17 cellular contexts compared by ENCODE assay signal in the genomic region with DNA sequence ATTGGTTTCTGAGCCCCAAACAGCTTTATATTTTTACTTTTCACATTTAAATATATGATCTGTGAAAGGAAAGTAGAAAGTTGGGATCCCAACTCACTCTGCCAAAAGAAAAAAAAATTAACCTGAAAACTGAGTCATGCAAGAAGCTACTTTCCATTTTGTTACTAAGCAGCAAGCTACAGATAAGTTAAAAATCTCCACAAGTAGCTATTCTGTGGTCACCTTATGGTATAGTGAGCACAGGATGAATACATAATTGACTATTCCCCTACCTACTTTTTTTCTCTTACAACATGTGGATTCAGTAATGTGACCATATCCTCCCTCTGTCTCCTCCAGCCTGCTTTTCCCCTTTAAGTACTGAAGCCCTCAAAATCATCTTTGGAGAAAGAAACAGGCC. TPM values are rescaled to one million over a fixed set of nuclear protein-coding genes. Genes with fewer than 3 reads are reported as not detected.
DNase-seq lines count a peak whose midpoint lies in the region; ATAC-seq, FAIRE-seq and TF ChIP-seq lines count a peak whose summit lies in the region.
"Had no signal": no experiment of that assay in that cellular context is flagged by ENCODE, and none has a peak within 500 bp of the region (broad histone marks: within the 10 kb centered on the region; RNA-seq: fewer than 3 reads in every experiment).

No MANE protein-coding gene starts in this region.

- ATAC-seq in GM18873 (IDR thresholded peaks at IDR 0.05; ENCODE audit: low FRiP score, unreplicated experiment) (peak; percentile 62), GM21737 (IDR thresholded peaks at IDR 0.05; ENCODE audit: unreplicated experiment) (peak; percentile 64), HG03108 (IDR thresholded peaks at IDR 0.05; ENCODE audit: unreplicated experiment) (peak; percentile 71), K562 (no peak), heart right ventricle (no peak)
- ATAC-seq: gastrocnemius medialis, left colon had no signal

- H3K4me1 ChIP-seq in K562 (replicated peaks in 1 of 2; ENCODE audit: control insufficient read depth in 2 of 2, insufficient read depth in 2 of 2, low read length in 2 of 2) = no peaks in the 10 kb centered on the region; a peak in 2 of 5 replicates
- H3K4me1 ChIP-seq in heart right ventricle = no peaks in the 10 kb centered on the region
- H3K4me1 ChIP-seq: BE2C, gastrocnemius medialis had no signal

- no peak for TF ChIP-seq CTCF in K562 (IDR thresholded peaks at IDR 0.05 in 2 of 3, conservative IDR thresholded peaks at IDR 0.05 in 1 of 3; ENCODE audit: insufficient read depth in 2 of 3, low read depth in 1 of 3, low read length in 3 of 3)
- no peak for TF ChIP-seq CTCF in heart right ventricle (IDR thresholded peaks at IDR 0.05)

- H3K79me2 ChIP-seq in K562 (ENCODE audit: control insufficient read depth, insufficient read depth, low read length) = no peaks in the 10 kb centered on the region

- intact Hi-C loops in K562 (cut with micrococcal nuclease) (no loop called here), heart right ventricle (cut with DNase I) (no loop called here)

- in situ Hi-C loops in K562 (cut with MboI) = no loop called here

- no peaks in the 10 kb centered on the region for H3K36me3 ChIP-seq in K562 (ENCODE audit: control insufficient read depth, insufficient read depth, low read length)
- no peaks in the 10 kb centered on the region for H3K36me3 ChIP-seq in heart right ventricle
- H3K36me3 ChIP-seq: BE2C, gastrocnemius medialis had no signal

- TF ChIP-seq EP300 in K562 (IDR thresholded peaks at IDR 0.05; ENCODE audit: low read length) = no peak

- CTCF ChIA-PET in K562 (lab: Yijun Ruan, JAX; ENCODE audit: low intra/inter-chr PET ratio) = no interaction called here

- no peak overlapping the region for H3K9ac ChIP-seq in K562 (ENCODE audit: insufficient read depth in 1 of 2, low read depth in 2 of 2, low read length in 2 of 2)

- no peak overlapping the region for H3K4me2 ChIP-seq in K562 (ENCODE audit: insufficient read depth, low read length)

- no peak for TF ChIP-seq POLR2A in K562 (conservative IDR thresholded peaks at IDR 0.05)

- POLR2A ChIA-PET in K562 (lab: Yijun Ruan, JAX) = no interaction called here

- no peaks in the 10 kb centered on the region for H3K9me1 ChIP-seq in K562 (ENCODE audit: control insufficient read depth, insufficient read depth, low read length)

- DNase-seq in K562 (ENCODE audit: extremely low read depth in 1 of 4, low spot score in 3 of 4) (no peak), heart right ventricle (no peak), DMS 273 (lab: John Stamatoyannopoulos, UW; ENCODE audit: unreplicated experiment) (no peak), H4 (ENCODE audit: low spot score) (no peak), nucleus accumbens (lab: John Stamatoyannopoulos, UW) (no peak)
- DNase-seq: activated T-cell treated with anti-CD3 and anti-CD28 coated beads for 4 hours; amniotic stem cell; BE2C; effector CD4-positive, alpha-beta T cell; gastrocnemius medialis; left colon; NCI-H1436 treated with DMSO at 0.1 percent for 48 hours; stimulated activated CD4-positive, alpha-beta T cell treated with anti-CD3 and anti-CD28 coated beads, Interleukin-15, amount 100 ng/mL, for 24 hours had no signal

- no peaks in the 10 kb centered on the region for H4K20me1 ChIP-seq in K562 (replicated peaks; ENCODE audit: control insufficient read depth, insufficient read depth, low read length)

- BruUV-seq in K562 (replicated peaks; lab: Mats Ljungman, UMichigan) = no TSS peak

- H3K27ac ChIP-seq in K562 (ENCODE audit: extremely low read depth, low read depth, low read length) = no peak overlapping the region
- H3K27ac ChIP-seq in heart right ventricle = no peak overlapping the region
- H3K27ac ChIP-seq: gastrocnemius medialis had no signal

- no peak for FAIRE-seq in K562 (lab: Jason Lieb, UNC)

- H3K4me3 ChIP-seq in K562 (no peak overlapping the region), heart right ventricle (no peak overlapping the region)
- H3K4me3 ChIP-seq: gastrocnemius medialis had no signal

- no peak overlapping the region for H2AFZ ChIP-seq in K562 (ENCODE audit: low read depth, low read length)

- TF ChIP-seq RAD21 in K562 (CRISPR knock-in tag; conservative IDR thresholded peaks at IDR 0.05 in 1 of 2, IDR thresholded peaks at IDR 0.05 in 1 of 2) = no peak

- H3K9me3 ChIP-seq in K562 (replicated peaks; ENCODE audit: control insufficient read depth, insufficient read depth, low read depth, low read length) = no peaks in the 10 kb centered on the region
- H3K9me3 ChIP-seq in heart right ventricle = peaks cover 0 to 11% (median 0%) of the 10 kb centered on the region in 11 donors
- H3K9me3 ChIP-seq: BE2C, gastrocnemius medialis had no signal

- H3K27me3 ChIP-seq in K562 (ENCODE audit: control insufficient read depth in 2 of 2, insufficient read depth in 2 of 2, low read length in 2 of 2) = no peaks in the 10 kb centered on the region
- H3K27me3 ChIP-seq in heart right ventricle = peaks cover 0 to 4% (median 0%) of the 10 kb centered on the region in 7 donors
- H3K27me3 ChIP-seq: BE2C, gastrocnemius medialis had no signal

TF ChIP-seq in K562, 482 proteins besides CTCF, POLR2A, EP300 and RAD21 (continues in another document):
- TF ChIP-seq HDGF (IDR thresholded peaks at IDR 0.05) (no peak), ESRRA (IDR thresholded peaks at IDR 0.05; ENCODE audit: borderline replicate concordance, low read depth) (peak; percentile 15), RFX7 (CRISPR knock-in tag; IDR thresholded peaks at IDR 0.05) (no peak), ZNF766 (CRISPR knock-in tag; conservative IDR thresholded peaks at IDR 0.05) (no peak)

RNA-seq across cellular contexts. Expression of a gene that starts 30.3 kb away (rescaled TPM):
- 58.2 and 65.5 TPM in 2 replicates for total RNA-seq in K562 (2011; cell fraction: chromatin; rRNA removed; ENCODE audit: low replicate concordance)
- total RNA-seq in K562 (2011; cell fraction: nucleolus; rRNA removed) = 39.9 and 41.2 TPM in 2 replicates
- 52.9 and 82.7 TPM in 2 replicates for total RNA-seq in K562 (2011; cell fraction: nucleoplasm; rRNA removed)
- total RNA-seq in K562 (2014; rRNA removed) (10.2 and 19.6 TPM in 2 replicates), K562 (2014; rRNA removed; fragmentation: Illumina TruSeq; extraction: Trizol) (13.8 and 15.2 TPM in 2 replicates), K562 (2015; rRNA removed; fragmentation: Illumina TruSeq; extraction: Trizol) (16.0 and 17.5 TPM in 2 replicates), K562 (2021) (44.7 and 45.6 TPM in 2 replicates), heart right ventricle (10 to 100 TPM; 16.1 to 34.2 (median 23.7) TPM)
- polyA plus RNA-seq in K562 (2011; rRNA removed) (17.1 and 37.9 TPM in 2 replicates), K562 (2014; fragmentation: Illumina TruSeq; extraction: Trizol) (26.9 and 27.4 TPM in 2 replicates), K562 (2014; fragmentation: Nextera tagmentation; extraction: Ambion mirVana) (1 to 10 TPM; 7.1 to 8.8 TPM), K562 (2014; rRNA removed) (15.8 and 18.7 TPM in 2 replicates), heart right ventricle (1 to 10 TPM; 4.2 to 8.4 TPM)
- polyA plus RNA-seq in K562 (2011; cell fraction: cytosol; rRNA removed) = 15.4 and 27.7 TPM in 2 replicates
- 24.4 and 31.2 TPM in 2 replicates for polyA plus RNA-seq in K562 (2011; cell fraction: nucleus; rRNA removed)
- polyA plus RNA-seq in K562 (2012) = 20.5 and 29.6 TPM in 2 replicates
- 30.2 and 46.2 TPM in 2 replicates for polyA minus RNA-seq in K562 (2011; rRNA and poly(A)+ RNA removed)
- polyA minus RNA-seq in K562 (2011; cell fraction: cytosol; rRNA and poly(A)+ RNA removed) = 19.4 and 34.7 TPM in 2 replicates
- polyA minus RNA-seq in K562 (2011; cell fraction: nucleus; rRNA and poly(A)+ RNA removed) = 24.1 and 55.8 TPM in 2 replicates
- 13.0 and 18.0 TPM in 2 replicates for total RNA-seq in H4 (2014; rRNA removed; shearing (Covaris generic))

RNA-seq across cellular contexts. Expression of a gene that starts 44.1 kb away (rescaled TPM):
- not detected in 2 replicates for total RNA-seq in K562 (2011; cell fraction: chromatin; rRNA removed; ENCODE audit: low replicate concordance)
- not detected in 2 replicates for total RNA-seq in K562 (2011; cell fraction: nucleolus; rRNA removed)
- not detected in 2 replicates for total RNA-seq in K562 (2011; cell fraction: nucleoplasm; rRNA removed)
- not detected in 2 replicates for total RNA-seq in K562 (2014; rRNA removed)
- total RNA-seq in K562 (2014; rRNA removed; fragmentation: Illumina TruSeq; extraction: Trizol) = not detected in 2 replicates
- not detected in 2 replicates for total RNA-seq in K562 (2015; rRNA removed; fragmentation: Illumina TruSeq; extraction: Trizol)
- not detected in 2 replicates for total RNA-seq in K562 (2021)
- polyA plus RNA-seq in K562 (2011; rRNA removed) = not detected in 2 replicates
- not detected in 2 replicates for polyA plus RNA-seq in K562 (2011; cell fraction: cytosol; rRNA removed)
- not detected in 2 replicates for polyA plus RNA-seq in K562 (2011; cell fraction: nucleus; rRNA removed)
- polyA plus RNA-seq in K562 (2012) = not detected in 2 replicates
- polyA plus RNA-seq in K562 (2014; fragmentation: Illumina TruSeq; extraction: Trizol) = not detected in 2 replicates
- not detected for polyA plus RNA-seq in K562 (2014; fragmentation: Nextera tagmentation; extraction: Ambion mirVana)
- polyA plus RNA-seq in K562 (2014; rRNA removed) = not detected in 2 replicates
- polyA minus RNA-seq in K562 (2011; rRNA and poly(A)+ RNA removed) = not detected in 2 replicates
- polyA minus RNA-seq in K562 (2011; cell fraction: cytosol; rRNA and poly(A)+ RNA removed) = not detected in 2 replicates
- not detected in 2 replicates for polyA minus RNA-seq in K562 (2011; cell fraction: nucleus; rRNA and poly(A)+ RNA removed)
- not detected for total RNA-seq in heart right ventricle
- not detected for polyA plus RNA-seq in heart right ventricle
- not detected in 2 replicates for total RNA-seq in H4 (2014; rRNA removed; shearing (Covaris generic))
- total RNA-seq: G401, left colon had no signal

Comparison
In these comparisons a context has a peak if more than half of its experiments do, and no peak if none do; other contexts are left out.
1. ATAC-seq: peak in GM18873 (single experiment), GM21737 (single experiment) and HG03108 (single experiment); none in K562 (single experiment) and heart right ventricle (0 of 8).